31 cellular contexts compared by ENCODE assay signal in genomic region chr18:49471532-49471931, GRCh38. TPM values are rescaled to one million over a fixed set of nuclear protein-coding genes. Genes with fewer than 3 reads are reported as not detected.
DNase-seq lines count a peak whose midpoint lies in the region; ATAC-seq, FAIRE-seq and TF ChIP-seq lines count a peak whose summit lies in the region.
"Had no signal": no experiment of that assay in that cellular context is flagged by ENCODE, and none has a peak within 500 bp of the region (broad histone marks: within the 10 kb centered on the region; RNA-seq: fewer than 3 reads in every experiment).

No MANE protein-coding gene starts in this region.

- TF ChIP-seq CTCF in HEK293 (tag by site-specific recombination; IDR thresholded peaks at IDR 0.05) (no peak), K562 (IDR thresholded peaks at IDR 0.05 in 2 of 3, conservative IDR thresholded peaks at IDR 0.05 in 1 of 3; ENCODE audit: insufficient read depth in 2 of 3, low read depth in 1 of 3, low read length in 3 of 3) (no peak)

- FAIRE-seq in K562 (lab: Jason Lieb, UNC) = no peak
- FAIRE-seq: A204.1, A549, D721Med had no signal

- TF ChIP-seq RAD21 in K562 (CRISPR knock-in tag; conservative IDR thresholded peaks at IDR 0.05 in 1 of 2, IDR thresholded peaks at IDR 0.05 in 1 of 2) = no peak

- intact Hi-C loops in K562 (cut with micrococcal nuclease) = no loop called here

- H3K9me3 ChIP-seq in HEK293 (ENCODE audit: control insufficient read depth, insufficient read depth, low read depth, low read length) = no peaks in the 10 kb centered on the region
- H3K9me3 ChIP-seq in K562 (replicated peaks; ENCODE audit: control insufficient read depth, insufficient read depth, low read depth, low read length) = no peaks in the 10 kb centered on the region
- H3K9me3 ChIP-seq: A549, BE2C, BLaER1, Caco-2 had no signal

- H3K27me3 ChIP-seq in K562 (ENCODE audit: control insufficient read depth in 2 of 2, insufficient read depth in 2 of 2, low read length in 2 of 2) = no peaks in the 10 kb centered on the region
- H3K27me3 ChIP-seq: BE2C; BLaER1; BLaER1 treated with 17β-estradiol and CSF1 and Interleukin-3, amounts not matched to agents 10 nM and 100 nM had no signal

- no peaks in the 10 kb centered on the region for H3K79me2 ChIP-seq in K562 (ENCODE audit: control insufficient read depth, insufficient read depth, low read length)

- no peaks in the 10 kb centered on the region for H3K36me3 ChIP-seq in HEK293 (ENCODE audit: control insufficient read depth in 2 of 2, insufficient read depth in 1 of 2, low read length in 2 of 2)
- no peaks in the 10 kb centered on the region for H3K36me3 ChIP-seq in K562 (ENCODE audit: control insufficient read depth, insufficient read depth, low read length)
- H3K36me3 ChIP-seq: BE2C; BLaER1; BLaER1 treated with 17β-estradiol and CSF1 and Interleukin-3, amounts not matched to agents 10 nM and 100 nM had no signal

- CTCF ChIA-PET in HEK293 (lab: Yijun Ruan, JAX) (no interaction called here), K562 (lab: Yijun Ruan, JAX; ENCODE audit: low intra/inter-chr PET ratio) (no interaction called here)

- H3K4me1 ChIP-seq in HEK293 (ENCODE audit: control insufficient read depth, insufficient read depth, low read length) = no peaks in the 10 kb centered on the region
- peaks cover 0 to 3% of the 10 kb centered on the region in 2 experiments; a peak in 3 of 5 replicates for H3K4me1 ChIP-seq in K562 (replicated peaks in 1 of 2; ENCODE audit: control insufficient read depth in 2 of 2, insufficient read depth in 2 of 2, low read length in 2 of 2)
- H3K4me1 ChIP-seq: BE2C, Caco-2 had no signal

- no peak overlapping the region for H2AFZ ChIP-seq in K562 (ENCODE audit: low read depth, low read length)

- no peak overlapping the region for H3K9ac ChIP-seq in K562 (ENCODE audit: insufficient read depth in 1 of 2, low read depth in 2 of 2, low read length in 2 of 2)
- H3K9ac ChIP-seq: BLaER1; BLaER1 treated with 17β-estradiol and CSF1 and Interleukin-3, amounts not matched to agents 10 nM and 100 nM had no signal

- no peak overlapping the region for H3K4me2 ChIP-seq in K562 (ENCODE audit: insufficient read depth, low read length)
- H3K4me2 ChIP-seq: A549; BLaER1; BLaER1 treated with 17β-estradiol and CSF1 and Interleukin-3, amounts not matched to agents 10 nM and 100 nM had no signal

- TF ChIP-seq EP300 in K562 (IDR thresholded peaks at IDR 0.05; ENCODE audit: low read length) = no peak

- in situ Hi-C loops in K562 (cut with MboI) = no loop called here

- no peak for TF ChIP-seq POLR2A in K562 (conservative IDR thresholded peaks at IDR 0.05)

- ATAC-seq in K562 = no peak
- ATAC-seq: A549; CD8-positive, alpha-beta T cell had no signal

- POLR2A ChIA-PET in HEK293 (lab: Yijun Ruan, JAX) = interaction anchor here (0.6 kb wide), 1 partner anchor 15 kb away, joined by 3 read pairs; no protein-coding TSS in a partner anchor
- POLR2A ChIA-PET in K562 (lab: Yijun Ruan, JAX) = interaction anchor here (0.9 kb wide), 1 partner anchor 11 kb away, joined by 4 read pairs; the partner anchor contains the start of gene DYM

- no peaks in the 10 kb centered on the region for H3K9me1 ChIP-seq in K562 (ENCODE audit: control insufficient read depth, insufficient read depth, low read length)

- no peak overlapping the region for H3K27ac ChIP-seq in HEK293 (ENCODE audit: extremely low read depth, low read depth, low read length)
- H3K27ac ChIP-seq in K562 (ENCODE audit: extremely low read depth, low read depth, low read length) = no peak overlapping the region
- H3K27ac ChIP-seq: 22Rv1; A549; BLaER1; BLaER1 treated with 17β-estradiol and CSF1 and Interleukin-3, amounts not matched to agents 10 nM and 100 nM; C4-2B had no signal

- H4K20me1 ChIP-seq in K562 (replicated peaks; ENCODE audit: control insufficient read depth, insufficient read depth, low read length) = no peaks in the 10 kb centered on the region
- H4K20me1 ChIP-seq: BLaER1; BLaER1 treated with 17β-estradiol and CSF1 and Interleukin-3, amounts not matched to agents 10 nM and 100 nM had no signal

- 8% methylated on average over 1 of the region's 1 CpG for WGBS in K562 (ENCODE audit: insufficient coverage, low coverage, missing lambda C conversion rate)

- H3K4me3 ChIP-seq in HEK293 (ENCODE audit: low read depth, low read length) = no peak overlapping the region
- no peak overlapping the region for H3K4me3 ChIP-seq in K562
- H3K4me3 ChIP-seq: A549; BLaER1; BLaER1 treated with 17β-estradiol and CSF1 and Interleukin-3, amounts not matched to agents 10 nM and 100 nM had no signal

- DNase-seq in K562 (ENCODE audit: extremely low read depth in 1 of 4, low spot score in 3 of 4) (no peak), cerebellum (ENCODE audit: low spot score) (no peak), amniotic stem cell (lab: John Stamatoyannopoulos, UW) (no peak)
- DNase-seq: 8988T; ACHN; AML-193; BE2C; C1 segment of cervical spinal cord; Caco-2; Calu3; CD4-positive, alpha-beta memory T cell; CD4-positive, alpha-beta T cell; CD4-positive, CD25-positive, alpha-beta regulatory T cell; CD8-positive, alpha-beta memory T cell; CD8-positive, alpha-beta T cell; COR-L47; DMS 273 treated with DMSO at 0.1 percent for 48 hours; DMS153; DMS53; DMS79; DMS79 treated with DMSO at 0.1 percent for 48 hours; DND-41; EL had no signal

- no TSS peak for BruUV-seq in K562 (replicated peaks; lab: Mats Ljungman, UMichigan)

TF ChIP-seq in K562, 482 proteins besides CTCF, POLR2A, EP300 and RAD21:
- TF ChIP-seq RBM25 (IDR thresholded peaks at IDR 0.05; ENCODE audit: low read depth, low read length, severe bottlenecking) (peak; percentile 70), ZNF146 (CRISPR knock-in tag; IDR thresholded peaks at IDR 0.05; ENCODE audit: unreplicated experiment) (peak; percentile 92), SIN3A (IDR thresholded peaks at IDR 0.05; ENCODE audit: borderline replicate concordance in 2 of 2, control insufficient read depth in 1 of 2, low read depth in 2 of 2, low read length in 2 of 2) (no peak)

RNA-seq across cellular contexts. Expression of gene DYM, which starts 11.1 kb away (rescaled TPM):
- 77.7 and 126 TPM in 2 replicates for total RNA-seq in K562 (2011; cell fraction: chromatin; rRNA removed; ENCODE audit: low replicate concordance)
- total RNA-seq in K562 (2011; cell fraction: nucleolus; rRNA removed) = 56.0 and 58.8 TPM in 2 replicates
- 42.7 and 53.3 TPM in 2 replicates for total RNA-seq in K562 (2011; cell fraction: nucleoplasm; rRNA removed)
- total RNA-seq in K562 (2014; rRNA removed) (29.4 and 51.0 TPM in 2 replicates), K562 (2014; rRNA removed; fragmentation: Illumina TruSeq; extraction: Trizol) (23.9 and 29.3 TPM in 2 replicates), K562 (2015; rRNA removed; fragmentation: Illumina TruSeq; extraction: Trizol) (22.3 and 28.7 TPM in 2 replicates), K562 (2021) (40.3 and 42.4 TPM in 2 replicates), cerebellum (67.4 TPM)
- polyA plus RNA-seq in K562 (2011; rRNA removed) (60.0 and 66.2 TPM in 2 replicates), K562 (2014; fragmentation: Illumina TruSeq; extraction: Trizol) (18.3 and 22.5 TPM in 2 replicates), K562 (2014; fragmentation: Nextera tagmentation; extraction: Ambion mirVana) (1 to 10 TPM; 5.2 to 8.4 TPM), K562 (2014; rRNA removed) (18.9 and 23.3 TPM in 2 replicates)
- 23.0 and 31.2 TPM in 2 replicates for polyA plus RNA-seq in K562 (2011; cell fraction: cytosol; rRNA removed)
- 27.0 and 29.3 TPM in 2 replicates for polyA plus RNA-seq in K562 (2011; cell fraction: nucleus; rRNA removed)
- polyA plus RNA-seq in K562 (2012) = 18.6 and 57.1 TPM in 2 replicates
- 64.2 and 82.7 TPM in 2 replicates for polyA minus RNA-seq in K562 (2011; rRNA and poly(A)+ RNA removed)
- polyA minus RNA-seq in K562 (2011; cell fraction: cytosol; rRNA and poly(A)+ RNA removed) = 32.9 and 33.6 TPM in 2 replicates
- 81.0 and 89.4 TPM in 2 replicates for polyA minus RNA-seq in K562 (2011; cell fraction: nucleus; rRNA and poly(A)+ RNA removed)

RNA-seq across cellular contexts. Expression of gene C18orf32, which starts 15.5 kb away (rescaled TPM):
- total RNA-seq in K562 (2011; cell fraction: chromatin; rRNA removed; ENCODE audit: low replicate concordance) = 5.0 and 10.9 TPM in 2 replicates
- 4.2 and 5.0 TPM in 2 replicates for total RNA-seq in K562 (2011; cell fraction: nucleolus; rRNA removed)
- total RNA-seq in K562 (2011; cell fraction: nucleoplasm; rRNA removed) = 6.8 and 14.1 TPM in 2 replicates
- 8.5 and 9.6 TPM in 2 replicates for total RNA-seq in K562 (2014; rRNA removed)
- total RNA-seq in K562 (2014; rRNA removed; fragmentation: Illumina TruSeq; extraction: Trizol) = 20.1 and 25.8 TPM in 2 replicates
- total RNA-seq in K562 (2015; rRNA removed; fragmentation: Illumina TruSeq; extraction: Trizol) = 10.5 and 14.3 TPM in 2 replicates
- total RNA-seq in K562 (2021) = 20.4 and 23.2 TPM in 2 replicates
- polyA plus RNA-seq in K562 (2011; rRNA removed) = 11.5 and 18.7 TPM in 2 replicates
- polyA plus RNA-seq in K562 (2011; cell fraction: cytosol; rRNA removed) = 10.0 and 11.9 TPM in 2 replicates
- polyA plus RNA-seq in K562 (2011; cell fraction: nucleus; rRNA removed) = 3.9 and 6.2 TPM in 2 replicates
- 12.6 and 22.2 TPM in 2 replicates for polyA plus RNA-seq in K562 (2012)
- polyA plus RNA-seq in K562 (2014; fragmentation: Illumina TruSeq; extraction: Trizol) = 17.6 and 21.2 TPM in 2 replicates
- 10 to 100 TPM; 30.1 to 35.0 TPM for polyA plus RNA-seq in K562 (2014; fragmentation: Nextera tagmentation; extraction: Ambion mirVana)
- 28.8 and 32.5 TPM in 2 replicates for polyA plus RNA-seq in K562 (2014; rRNA removed)
- 1.6 and 2.2 TPM in 2 replicates for polyA minus RNA-seq in K562 (2011; rRNA and poly(A)+ RNA removed)
- 2.4 and 4.2 TPM in 2 replicates for polyA minus RNA-seq in K562 (2011; cell fraction: cytosol; rRNA and poly(A)+ RNA removed)
- 1.5 and 3.1 TPM in 2 replicates for polyA minus RNA-seq in K562 (2011; cell fraction: nucleus; rRNA and poly(A)+ RNA removed)
- total RNA-seq in cerebellum = 52.3 TPM

RNA-seq across cellular contexts. Expression of gene RPL17, which starts 20.7 kb away (rescaled TPM):
- total RNA-seq in K562 (2011; cell fraction: chromatin; rRNA removed; ENCODE audit: low replicate concordance) = 447 and 823 TPM in 2 replicates
- total RNA-seq in K562 (2011; cell fraction: nucleolus; rRNA removed) = 475 and 541 TPM in 2 replicates
- total RNA-seq in K562 (2011; cell fraction: nucleoplasm; rRNA removed) = 825 and 1,264 TPM in 2 replicates
- 1,802 and 1,882 TPM in 2 replicates for total RNA-seq in K562 (2014; rRNA removed)
- total RNA-seq in K562 (2014; rRNA removed; fragmentation: Illumina TruSeq; extraction: Trizol) = 2,908 and 3,069 TPM in 2 replicates
- total RNA-seq in K562 (2015; rRNA removed; fragmentation: Illumina TruSeq; extraction: Trizol) = 2,586 and 2,715 TPM in 2 replicates
- 1,616 and 1,743 TPM in 2 replicates for total RNA-seq in K562 (2021)
- 3,820 and 3,853 TPM in 2 replicates for polyA plus RNA-seq in K562 (2011; rRNA removed)
- 1,711 and 3,017 TPM in 2 replicates for polyA plus RNA-seq in K562 (2011; cell fraction: cytosol; rRNA removed)
- 903 and 1,882 TPM in 2 replicates for polyA plus RNA-seq in K562 (2011; cell fraction: nucleus; rRNA removed)
- polyA plus RNA-seq in K562 (2012) = 3,078 and 3,615 TPM in 2 replicates
- 2,347 and 2,369 TPM in 2 replicates for polyA plus RNA-seq in K562 (2014; fragmentation: Illumina TruSeq; extraction: Trizol)
- polyA plus RNA-seq in K562 (2014; fragmentation: Nextera tagmentation; extraction: Ambion mirVana) = 1,000 to 10,000 TPM; 1,742 to 1,931 TPM
- polyA plus RNA-seq in K562 (2014; rRNA removed) = 2,595 and 2,810 TPM in 2 replicates
- polyA minus RNA-seq in K562 (2011; rRNA and poly(A)+ RNA removed) = 1,907 and 2,118 TPM in 2 replicates
- polyA minus RNA-seq in K562 (2011; cell fraction: cytosol; rRNA and poly(A)+ RNA removed) = 464 and 522 TPM in 2 replicates
- 222 and 477 TPM in 2 replicates for polyA minus RNA-seq in K562 (2011; cell fraction: nucleus; rRNA and poly(A)+ RNA removed)
- total RNA-seq in cerebellum = 972 TPM

Comparison
In these comparisons a context has a peak if more than half of its experiments do, and no peak if none do; other contexts are left out.
1. Of the 44 proteins assayed by ChIP-seq in both K562 and HEK293: peak only in K562: none; only in HEK293: none; in both: ZNF146; in neither: 43.